ENCODE assay signal across 17 cellular contexts in genomic region chr10:68302503-68302823, GRCh38. TPM values are rescaled to one million over a fixed set of nuclear protein-coding genes. Genes with fewer than 3 reads are reported as not detected.
DNase-seq lines count a peak whose midpoint lies in the region; ATAC-seq and TF ChIP-seq lines count a peak whose summit lies in the region.
"Had no signal": no experiment of that assay in that cellular context is flagged by ENCODE, and none has a peak within 500 bp of the region (broad histone marks: within the 10 kb centered on the region; RNA-seq: fewer than 3 reads in every experiment).

No MANE protein-coding gene starts in this region.

- H4K20me1 ChIP-seq in OCI-LY1 (ENCODE audit: insufficient read depth, low read length), result no peaks in the 10 kb centered on the region

- no peaks in the 10 kb centered on the region for H3K9me2 ChIP-seq in OCI-LY1 (ENCODE audit: low read depth, low read length)

- H3K4me2 ChIP-seq in OCI-LY1 (ENCODE audit: low read length), result peak overlapping the region; percentile 59

- no peaks in the 10 kb centered on the region for H3K9me3 Mint-ChIP-seq in CD4-positive, alpha-beta T cell
- H3K9me3 Mint-ChIP-seq in glutamatergic neuron (ENCODE audit: unreplicated experiment), result no peaks in the 10 kb centered on the region
- H3K9me3 Mint-ChIP-seq: central memory CD8-positive, alpha-beta T cell had no signal

- no peak overlapping the region for H2AFZ ChIP-seq in OCI-LY1 (ENCODE audit: low read length)

- no peak overlapping the region for H3K4me3 Mint-ChIP-seq in CD4-positive, alpha-beta T cell
- no peak overlapping the region for H3K4me3 Mint-ChIP-seq in glutamatergic neuron (ENCODE audit: unreplicated experiment)
- H3K4me3 Mint-ChIP-seq: activated CD4-positive, alpha-beta T cell treated with anti-CD3 and anti-CD28 coated beads for 36 hours; central memory CD8-positive, alpha-beta T cell had no signal

- no peaks in the 10 kb centered on the region for H3K27me3 Mint-ChIP-seq in CD4-positive, alpha-beta T cell
- H3K27me3 Mint-ChIP-seq in glutamatergic neuron (ENCODE audit: unreplicated experiment), result no peaks in the 10 kb centered on the region
- H3K27me3 Mint-ChIP-seq: activated CD4-positive, alpha-beta T cell treated with anti-CD3 and anti-CD28 coated beads for 36 hours; central memory CD8-positive, alpha-beta T cell had no signal

- H3K4me1 Mint-ChIP-seq in CD4-positive, alpha-beta T cell (ENCODE audit: low read depth), result no peaks in the 10 kb centered on the region
- no peaks in the 10 kb centered on the region for H3K4me1 Mint-ChIP-seq in glutamatergic neuron (ENCODE audit: low read depth, unreplicated experiment)
- H3K4me1 Mint-ChIP-seq: activated CD4-positive, alpha-beta T cell treated with anti-CD3 and anti-CD28 coated beads for 36 hours; central memory CD8-positive, alpha-beta T cell had no signal

- no peak overlapping the region for H3K27ac ChIP-seq in CD4-positive, alpha-beta T cell (ENCODE audit: low read depth, low read length)
- peak overlapping the region; percentile 99 for H3K27ac ChIP-seq in OCI-LY1 (ENCODE audit: low read depth, low read length, poor library complexity, severe bottlenecking)
- H3K27ac ChIP-seq: esophagus muscularis mucosa had no signal

- no peaks in the 10 kb centered on the region for H3K27me3 ChIP-seq in CD4-positive, alpha-beta T cell (ENCODE audit: control insufficient read depth, insufficient read depth, low read length)
- H3K27me3 ChIP-seq in OCI-LY1 (ENCODE audit: insufficient read depth, low read length), result no peaks in the 10 kb centered on the region
- H3K27me3 ChIP-seq: esophagus muscularis mucosa had no signal

- H3K4me3 ChIP-seq in OCI-LY1 (ENCODE audit: low read depth, low read length, poor library complexity, severe bottlenecking), result no peak overlapping the region
- H3K4me3 ChIP-seq: esophagus muscularis mucosa had no signal

- no peak for ATAC-seq in CD4-positive, alpha-beta T cell (ENCODE audit: poor library complexity)
- ATAC-seq in GM21447 (IDR thresholded peaks at IDR 0.05; ENCODE audit: unreplicated experiment), result peak; percentile 13

- DNase-seq in CD4-positive, alpha-beta T cell, result no peak
- DNase-seq in glutamatergic neuron (no peak), NCI-H2029 treated with DMSO at 0.1 percent for 48 hours (lab: John Stamatoyannopoulos, UW) (no peak), OCI-M1 (lab: John Stamatoyannopoulos, UW) (no peak)
- DNase-seq in activated effector memory CD4-positive, alpha-beta T cell treated with anti-CD3 and anti-CD28 coated beads, Interleukin-2, amount 50 U/mL, for 16 hours, result no peak
- no peak for DNase-seq in stimulated activated naive CD4-positive, alpha-beta T cell treated with Interleukin-2 at 50 U/mL for 16 hours (lab: John Stamatoyannopoulos, UW)
- DNase-seq: activated CD4-positive, alpha-beta T cell treated with anti-CD3 and anti-CD28 coated beads for 36 hours; activated CD8-positive, alpha-beta memory T cell treated with anti-CD3 and anti-CD28 coated beads, Interleukin-2, amount 50 U/mL, for 4 hours; activated gamma-delta T cell treated with Interleukin-2 at 50 U/mL for 16 hours; effector CD4-positive, alpha-beta T cell; left ventricle myocardium superior; NCI-H2107; stimulated activated CD4-positive, alpha-beta T cell treated with anti-CD3 and anti-CD28 coated beads, Interleukin-2, amount 100 ng/mL, for 24 hours had no signal

- peaks cover 9% of the 10 kb centered on the region; the same call in 1 of the 2 replicates for H3F3A ChIP-seq in OCI-LY1 (ENCODE audit: insufficient read depth, low read length)

- no peak overlapping the region for H3K27ac Mint-ChIP-seq in CD4-positive, alpha-beta T cell
- H3K27ac Mint-ChIP-seq in glutamatergic neuron (ENCODE audit: unreplicated experiment), result no peak overlapping the region
- H3K27ac Mint-ChIP-seq: activated CD4-positive, alpha-beta T cell treated with anti-CD3 and anti-CD28 coated beads for 36 hours had no signal

- no peaks in the 10 kb centered on the region for H3K36me3 ChIP-seq in OCI-LY1 (ENCODE audit: insufficient read depth, low read length)
- H3K36me3 ChIP-seq: esophagus muscularis mucosa had no signal

- H3K4me1 ChIP-seq in OCI-LY1 (ENCODE audit: insufficient read depth, low read length, severe bottlenecking), result peaks cover 52% of the 10 kb centered on the region

- CTCF ChIA-PET in CD4-positive, alpha-beta T cell (lab: Charles Lee), result interaction anchor here (1.4 kb wide), 1 partner anchor 514 kb away, joined by 5 read pairs; no protein-coding TSS in a partner anchor

- POLR2A ChIA-PET in CD4-positive, alpha-beta T cell (lab: Charles Lee), result no interaction called here

- TF ChIP-seq CTCF in CD4-positive, alpha-beta T cell (IDR thresholded peaks at IDR 0.05), result peak; percentile 15
- TF ChIP-seq CTCF in OCI-LY1 (IDR thresholded peaks at IDR 0.05; ENCODE audit: low read length) (no peak), glutamatergic neuron (IDR thresholded peaks at IDR 0.05; ENCODE audit: partially characterized antibody, unreplicated experiment) (peak; percentile 12)

- peak overlapping the region; percentile 65; the same call in 1 of the 2 replicates for H3K9ac ChIP-seq in OCI-LY1 (ENCODE audit: low read length)

- H3K9me3 ChIP-seq in CD4-positive, alpha-beta T cell (ENCODE audit: control insufficient read depth, low read length), result no peaks in the 10 kb centered on the region
- no peaks in the 10 kb centered on the region for H3K9me3 ChIP-seq in OCI-LY1 (ENCODE audit: low read length)
- H3K9me3 ChIP-seq: esophagus muscularis mucosa had no signal

- intact Hi-C loops in CD4-positive, alpha-beta T cell (cut with DNase I, micrococcal nuclease), result loop anchor here (2.0 to 10.0 kb wide), 5 partner anchors 95 to 608 kb away; partner anchors contain the start of gene CTNNA3 (in 1 of the 2)

- no peaks in the 10 kb centered on the region for H3K79me2 ChIP-seq in OCI-LY1 (ENCODE audit: insufficient read depth, low read length)

- no peaks in the 10 kb centered on the region for H3K36me3 Mint-ChIP-seq in CD4-positive, alpha-beta T cell (ENCODE audit: low read depth)
- H3K36me3 Mint-ChIP-seq in glutamatergic neuron (ENCODE audit: unreplicated experiment), result no peaks in the 10 kb centered on the region

RNA-seq across cellular contexts. Expression of gene HNRNPH3, which starts 29.4 kb away (rescaled TPM):
- 100 to 1,000 TPM; 227 to 228 TPM for total RNA-seq in CD4-positive, alpha-beta T cell
- total RNA-seq in glutamatergic neuron (ENCODE audit: unreplicated experiment), result 194 TPM

RNA-seq across cellular contexts. Expression of gene PBLD, which starts 30.3 kb away (rescaled TPM):
- 1 to 10 TPM; 1.6 to 1.7 TPM for total RNA-seq in CD4-positive, alpha-beta T cell
- total RNA-seq in glutamatergic neuron (ENCODE audit: unreplicated experiment), result 10.3 TPM
